Comparison of ENCODE assay signal across 30 cellular contexts in the genomic region with DNA sequence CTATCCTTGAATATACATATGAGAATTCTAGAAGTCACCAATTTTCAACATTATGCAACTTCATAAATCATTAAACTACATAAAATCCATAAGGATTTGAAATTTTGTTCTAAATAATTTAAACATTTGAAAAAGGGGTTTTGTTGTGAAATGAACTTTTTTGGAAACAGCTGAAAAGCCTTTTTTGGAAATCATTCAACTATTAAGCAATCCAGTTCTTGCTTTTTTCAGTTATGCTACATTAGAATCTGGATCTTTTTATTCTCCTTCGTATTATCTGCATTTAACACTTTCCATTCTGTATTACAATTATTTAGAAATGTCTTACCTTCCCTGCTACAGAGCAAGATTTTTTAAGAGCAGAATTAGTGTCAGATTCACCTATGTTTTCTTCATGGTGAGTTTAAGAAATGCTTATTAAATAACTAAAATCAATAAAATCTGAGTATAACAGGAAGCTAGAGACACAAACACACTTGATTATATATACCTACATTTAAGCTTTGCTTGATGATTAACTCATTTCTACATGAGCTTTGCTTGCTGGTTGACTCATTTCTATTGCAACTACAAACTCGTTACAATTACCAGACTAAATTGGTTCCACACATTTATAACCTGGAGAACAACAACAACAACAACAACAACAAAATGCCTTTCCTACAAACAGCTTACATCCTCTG. TPM values are rescaled to one million over a fixed set of nuclear protein-coding genes. Genes with fewer than 3 reads are reported as not detected.
DNase-seq lines count a peak whose midpoint lies in the region; ATAC-seq, FAIRE-seq and TF ChIP-seq lines count a peak whose summit lies in the region.
"Had no signal": no experiment of that assay in that cellular context is flagged by ENCODE, and none has a peak within 500 bp of the region (broad histone marks: within the 10 kb centered on the region; RNA-seq: fewer than 3 reads in every experiment).

No MANE protein-coding gene starts in this region.

- no peak overlapping the region for H3K27ac ChIP-seq in BLaER1 treated with 17β-estradiol and CSF1 and Interleukin-3, amounts not matched to agents 10 nM and 100 nM
- H3K27ac ChIP-seq in H1 (ENCODE audit: low read depth, low read length): no peak overlapping the region
- H3K27ac ChIP-seq: C4-2B, dorsolateral prefrontal cortex, HL-60, ovary, upper lobe of left lung had no signal

- no peak overlapping the region for H3K23ac ChIP-seq in H1 (ENCODE audit: insufficient read length)

- H2AFZ ChIP-seq in Loucy (ENCODE audit: low read length) (peak overlapping the region; percentile 68; the same call in 1 of the 2 replicates), H1 (ENCODE audit: low read length) (no peak overlapping the region)

- no peak overlapping the region for H3K14ac ChIP-seq in H1 (ENCODE audit: insufficient read length)

- TF ChIP-seq EP300 in H1 (IDR thresholded peaks at IDR 0.05; ENCODE audit: borderline replicate concordance in 1 of 2, low read depth in 2 of 2, low read length in 2 of 2): no peak

- DNase-seq in H1 (ENCODE audit: low read depth in 1 of 2, low spot score in 2 of 2) (no peak), left colon (no peak), HPDE6-E6E7 (ENCODE audit: extremely low spot score) (no peak), CD1c-positive myeloid dendritic cell (ENCODE audit: extremely low spot score) (no peak)
- DNase-seq in activated effector memory CD4-positive, alpha-beta T cell treated with Interleukin-2 at 50 U/mL for 16 hours: no peak
- DNase-seq: activated CD4-positive, alpha-beta T cell treated with anti-CD3 and anti-CD28 coated beads for 1 hour; activated effector memory CD4-positive, alpha-beta T cell treated with anti-CD3 and anti-CD28 coated beads, Interleukin-2, amount 50 U/mL, for 16 hours; activated T-cell treated with anti-CD3 and anti-CD28 coated beads for 4 hours; body of pancreas; cerebellar nuclear complex; dorsolateral prefrontal cortex; GOT3; head of caudate nucleus; NCI-H1105; NCI-H2081; nephron progenitor cell; ovary; SK-N-SH; stimulated activated CD4-positive, alpha-beta T cell treated with anti-CD3 and anti-CD28 coated beads, Interleukin-2, amount 100 ng/mL, for 48 hours; upper lobe of left lung had no signal

- no peak overlapping the region for H2BK120ac ChIP-seq in H1 (replicated peaks; ENCODE audit: low read depth, low read length)

- H2BK12ac ChIP-seq in H1 (ENCODE audit: low read depth, low read length): no peak overlapping the region

- H4K8ac ChIP-seq in H1 (ENCODE audit: extremely low read depth, insufficient read depth, low read length): no peak overlapping the region

- intact Hi-C loops in left colon (cut with DNase I, micrococcal nuclease): no loop called here

- no peaks in the 10 kb centered on the region for H3K27me3 ChIP-seq in BLaER1 treated with 17β-estradiol and CSF1 and Interleukin-3, amounts not matched to agents 10 nM and 100 nM
- H3K27me3 ChIP-seq in Loucy (ENCODE audit: insufficient read depth, low read length, poor library complexity, severe bottlenecking): no peaks in the 10 kb centered on the region
- H3K27me3 ChIP-seq in H1 (replicated peaks in 1 of 4; ENCODE audit: control insufficient read depth in 3 of 4, extremely low read depth in 1 of 4, insufficient read depth in 3 of 4, low read length in 3 of 4): no peaks in the 10 kb centered on the region
- H3K27me3 ChIP-seq: body of pancreas, ovary, upper lobe of left lung had no signal

- no peak overlapping the region for H3K4ac ChIP-seq in H1 (replicated peaks; ENCODE audit: insufficient read length, low read depth, low read length)

- H2AK5ac ChIP-seq in H1 (ENCODE audit: low read depth, low read length): no peak overlapping the region

- CTCF ChIA-PET in H1 (lab: Charles Lee; ENCODE audit: partially characterized antibody): no interaction called here

- no peak overlapping the region for H4K91ac ChIP-seq in H1 (replicated peaks; ENCODE audit: insufficient read length, low read length)

- no peaks in the 10 kb centered on the region for H3K9me2 ChIP-seq in Loucy (replicated peaks; ENCODE audit: low read depth, low read length)
- H3K9me2 ChIP-seq: SK-N-SH had no signal

- H3K18ac ChIP-seq in H1 (ENCODE audit: extremely low read depth, low read length): no peak overlapping the region

- no peak for TF ChIP-seq POLR2A in H1 (IDR thresholded peaks at IDR 0.05; ENCODE audit: control extremely low read depth in 1 of 2, low read depth in 2 of 2, low read length in 2 of 2)

- TF ChIP-seq RAD21 in H1 (IDR thresholded peaks at IDR 0.05 in 1 of 2, conservative IDR thresholded peaks at IDR 0.05 in 1 of 2; ENCODE audit: low read depth in 2 of 2, low read length in 2 of 2): no peak

- H3K79me1 ChIP-seq in H1 (ENCODE audit: low read depth, low read length): no peaks in the 10 kb centered on the region

- no peak overlapping the region for H3K9ac ChIP-seq in BLaER1 treated with 17β-estradiol and CSF1 and Interleukin-3, amounts not matched to agents 10 nM and 100 nM
- peak overlapping the region; percentile 8 for H3K9ac ChIP-seq in Loucy (ENCODE audit: low read depth, low read length, poor library complexity, severe bottlenecking)
- H3K9ac ChIP-seq in H1 (replicated peaks in 1 of 4; ENCODE audit: extremely low read depth in 1 of 4, low read depth in 3 of 4, low read length in 3 of 4): no peak overlapping the region
- H3K9ac ChIP-seq: SK-N-SH had no signal

- H4K20me1 ChIP-seq in BLaER1 treated with 17β-estradiol and CSF1 and Interleukin-3, amounts not matched to agents 10 nM and 100 nM: no peaks in the 10 kb centered on the region
- H4K20me1 ChIP-seq in Loucy (ENCODE audit: insufficient read depth, low read length, poor library complexity, severe bottlenecking) (no peaks in the 10 kb centered on the region), H1 (replicated peaks in 1 of 2; ENCODE audit: control insufficient read depth in 1 of 2, insufficient read depth in 2 of 2, low read length in 2 of 2) (no peaks in the 10 kb centered on the region)

- ATAC-seq in left colon (peak; percentile 57), HG03280 (IDR thresholded peaks at IDR 0.05; ENCODE audit: unreplicated experiment) (no peak)
- ATAC-seq: body of pancreas, GM12878, HepG2 had no signal

- POLR2A ChIA-PET in H1 (lab: Charles Lee; ENCODE audit: partially characterized antibody): no interaction called here

- no peaks in the 10 kb centered on the region for H3K36me3 ChIP-seq in BLaER1 treated with 17β-estradiol and CSF1 and Interleukin-3, amounts not matched to agents 10 nM and 100 nM
- no peaks in the 10 kb centered on the region for H3K36me3 ChIP-seq in Loucy (ENCODE audit: insufficient read depth, low read length)
- no peaks in the 10 kb centered on the region for H3K36me3 ChIP-seq in H1 (ENCODE audit: control insufficient read depth in 2 of 4, insufficient read depth in 4 of 4, low read length in 3 of 4)
- H3K36me3 ChIP-seq: ovary, upper lobe of left lung had no signal

- H2BK20ac ChIP-seq in H1 (ENCODE audit: low read length): no peak overlapping the region

- peaks cover 0 to 5% (median 0%) of the 10 kb centered on the region in 11 experiments; a peak in 3 of 22 replicates for H3K9me3 ChIP-seq in BLaER1 treated with 17β-estradiol and CSF1 and Interleukin-3, amounts not matched to agents 10 nM and 100 nM (replicated peaks in 1 of 11)
- H3K9me3 ChIP-seq in Loucy (ENCODE audit: insufficient read depth, low read depth, low read length) (no peaks in the 10 kb centered on the region), H1 (ENCODE audit: insufficient read depth in 2 of 2, low read depth in 1 of 2, low read length in 1 of 2) (0 out of 4 replicates have a peak, but pooled peaks cover 0 to under 1% of the 10 kb centered on the region in 2 experiments)
- H3K9me3 ChIP-seq: body of pancreas, ovary, SK-N-SH, upper lobe of left lung had no signal

- FAIRE-seq in H1 (lab: Jason Lieb, UNC): peak; percentile 24
- FAIRE-seq: D721Med, endothelial cell of umbilical vein, GM12878, HepG2 had no signal

- H2BK5ac ChIP-seq in H1 (ENCODE audit: low read depth, low read length): no peak overlapping the region

- H3K4me2 ChIP-seq in BLaER1 treated with 17β-estradiol and CSF1 and Interleukin-3, amounts not matched to agents 10 nM and 100 nM: peak overlapping the region; percentile 11 to 68 (median 49); a peak in 19 of 22 replicates
- peak overlapping the region; percentile 49 for H3K4me2 ChIP-seq in Loucy (ENCODE audit: low read depth, low read length, poor library complexity, severe bottlenecking)
- no peak overlapping the region for H3K4me2 ChIP-seq in H1 (ENCODE audit: insufficient read depth in 1 of 2, low read depth in 2 of 2, low read length in 2 of 2)
- H3K4me2 ChIP-seq: SK-N-SH had no signal

- WGBS in H1 (ENCODE audit: extremely low coverage in 1 of 2, insufficient coverage in 1 of 2, insufficient read length in 1 of 2, insufficient replicate concordance in 2 of 2, low coverage in 1 of 2, low lambda C conversion rate in 2 of 2, missing lambda C conversion rate in 1 of 2), 2 experiments: 96% methylated on average over 2 of the region's 2 CpGs; no CpG with 5 or more reads in 1 of the 2 experiments

- no peak overlapping the region for H3K56ac ChIP-seq in H1 (replicated peaks; ENCODE audit: insufficient read length, low read depth, low read length)

- no peaks in the 10 kb centered on the region for H3F3A ChIP-seq in Loucy (ENCODE audit: low read depth)

- H3K23me2 ChIP-seq in H1 (ENCODE audit: low read depth, low read length): no peaks in the 10 kb centered on the region

- TF ChIP-seq CTCF in Loucy (conservative IDR thresholded peaks at IDR 0.05; ENCODE audit: low read length) (no peak), H1 (IDR thresholded peaks at IDR 0.05; ENCODE audit: control extremely low read depth in 1 of 3, insufficient read depth in 1 of 3, low read depth in 1 of 3, low read length in 3 of 3) (no peak)

- no peak overlapping the region for H2BK15ac ChIP-seq in H1 (ENCODE audit: low read length)

- no peak overlapping the region for H4K5ac ChIP-seq in H1 (ENCODE audit: insufficient read length, low read depth, low read length)

- no peaks in the 10 kb centered on the region for H3K79me2 ChIP-seq in Loucy (ENCODE audit: insufficient read depth, low read length)
- no peaks in the 10 kb centered on the region for H3K79me2 ChIP-seq in H1 (ENCODE audit: control insufficient read depth in 1 of 2, insufficient read depth in 2 of 2, low read length in 2 of 2)

- H3K4me1 ChIP-seq in BLaER1 treated with 17β-estradiol and CSF1 and Interleukin-3, amounts not matched to agents 10 nM and 100 nM: peaks cover 13 to 29% (median 17%) of the 10 kb centered on the region in 10 experiments
- H3K4me1 ChIP-seq in Loucy (ENCODE audit: insufficient read depth, low read length, poor library complexity, severe bottlenecking): peaks cover 33% of the 10 kb centered on the region
- no peaks in the 10 kb centered on the region for H3K4me1 ChIP-seq in H1 (replicated peaks in 1 of 4; ENCODE audit: control insufficient read depth in 3 of 4, insufficient read depth in 4 of 4, low read length in 3 of 4)

- H3K4me3 ChIP-seq in BLaER1 treated with 17β-estradiol and CSF1 and Interleukin-3, amounts not matched to agents 10 nM and 100 nM: no peak overlapping the region
- H3K4me3 ChIP-seq in Loucy (ENCODE audit: low read length, poor library complexity, severe bottlenecking) (no peak overlapping the region), H1 (ENCODE audit: extremely low read depth in 1 of 4, insufficient read depth in 2 of 4, low read depth in 3 of 4, low read length in 4 of 4) (no peak overlapping the region)
- H3K4me3 ChIP-seq: body of pancreas, dorsolateral prefrontal cortex, GM12878, lung, ovary, upper lobe of left lung had no signal

RNA-seq across cellular contexts. Expression of a gene that starts 50.2 kb away (rescaled TPM):
- 4.3 and 4.6 TPM in 2 replicates for total RNA-seq in H1 (2021; fragmentation: NEBNext Ultra II Directional; extraction: Animal tissue kit (Norgen Biotek cat#: 25700))
- polyA plus RNA-seq in H1 (2011; rRNA removed): 1.1 and 1.2 TPM in 2 replicates
- 2.0 TPM for polyA plus RNA-seq in H1 (2011; cell fraction: cytosol; rRNA removed)
- polyA plus RNA-seq in H1 (2011; cell fraction: nucleus; rRNA removed): 2.5 TPM
- 1.6 to 2.3 TPM (median 1.9 TPM) in 4 replicates for polyA plus RNA-seq in H1 (2012, experiment 1 of 2)
- 0.09 TPM for polyA plus RNA-seq in H1 (2012, experiment 2 of 2)
- polyA plus RNA-seq in H1 (2013, experiment 1 of 2): 3.1 TPM
- polyA plus RNA-seq in H1 (2013, experiment 2 of 2): 3.0 TPM
- polyA minus RNA-seq in H1 (2011; rRNA and poly(A)+ RNA removed): 3.2 and 3.4 TPM in 2 replicates
- polyA minus RNA-seq in H1 (2011; cell fraction: cytosol; rRNA and poly(A)+ RNA removed): 3.6 TPM
- 10.8 TPM for polyA minus RNA-seq in H1 (2011; cell fraction: nucleus; rRNA and poly(A)+ RNA removed)
- total RNA-seq in left colon: 10 to 100 TPM; 51.1 to 54.6 TPM
- polyA plus RNA-seq: endothelial cell of umbilical vein, HepG2, SK-N-SH had no signal

Comparison
In these comparisons a context has a peak if more than half of its experiments do, and no peak if none do; other contexts are left out.
1. H3K4me2 ChIP-seq: peak in BLaER1 treated with 17β-estradiol and CSF1 and Interleukin-3, amounts not matched to agents 10 nM and 100 nM (11 of 11) and Loucy (single experiment); none in H1 (0 of 2).